In genomic region chr19:3970313-3970807, GRCh38 we compare ENCODE assay signal across 8 cellular contexts. TPM values are rescaled to one million over a fixed set of nuclear protein-coding genes. Genes with fewer than 3 reads are reported as not detected.
DNase-seq lines count a peak whose midpoint lies in the region; ATAC-seq, FAIRE-seq and TF ChIP-seq lines count a peak whose summit lies in the region.

No MANE protein-coding gene starts in this region.

- DNase-seq in A549 (ENCODE audit: low read depth in 1 of 2, low spot score in 1 of 2) (no peak), NCI-H2107 treated with DMSO at 0.1 percent for 48 hours (lab: John Stamatoyannopoulos, UW; ENCODE audit: unreplicated experiment) (no peak), iPS-NIHi7 (ENCODE audit: extremely low spot score) (no peak)
- DNase-seq in central memory CD8-positive, alpha-beta T cell (ENCODE audit: low spot score in 2 of 2) = no peak

- TF ChIP-seq RAD21 in A549 (conservative IDR thresholded peaks at IDR 0.05 in 1 of 2, IDR thresholded peaks at IDR 0.05 in 1 of 2) = no peak

- peak overlapping the region; percentile 94 for H3K4me2 ChIP-seq in A549

- no peak for TF ChIP-seq CTCF in A549 (IDR thresholded peaks at IDR 0.05)

- H3K27ac ChIP-seq in A549 (peak overlapping the region; percentile 88 to 98), HUES64 (ENCODE audit: low read depth, low read length) (peak overlapping the region; percentile 94), muscle layer of colon (ENCODE audit: low read depth, low read length) (peak overlapping the region; percentile 97)

- peak in 1 of 2 experiments; percentile 0; a peak in 1 of 6 replicates for ATAC-seq in A549
- ATAC-seq in central memory CD8-positive, alpha-beta T cell (replicated peaks; ENCODE audit: extremely low read depth, poor library complexity, severe bottlenecking) = no peak
- no peak for ATAC-seq in HG03045 (IDR thresholded peaks at IDR 0.05; ENCODE audit: unreplicated experiment)
- ATAC-seq in HG02610 (IDR thresholded peaks at IDR 0.05; ENCODE audit: unreplicated experiment) = no peak

- no peaks in the 10 kb centered on the region for H3K9me3 Mint-ChIP-seq in central memory CD8-positive, alpha-beta T cell

- H3K4me1 Mint-ChIP-seq in central memory CD8-positive, alpha-beta T cell = peaks cover 23% of the 10 kb centered on the region

- no peak for FAIRE-seq in A549 (lab: Jason Lieb, UNC)

- TF ChIP-seq POLR2A in A549 (IDR thresholded peaks at IDR 0.05; ENCODE audit: low read length) = no peak

- peak overlapping the region; percentile 85 for H3K27ac Mint-ChIP-seq in central memory CD8-positive, alpha-beta T cell (ENCODE audit: low read depth)

- H3K27me3 ChIP-seq in HUES64 (ENCODE audit: insufficient read depth, low read length) (no peaks in the 10 kb centered on the region), muscle layer of colon (ENCODE audit: control insufficient read depth in 1 of 2, insufficient read depth in 2 of 2, low read length in 2 of 2) (no peaks in the 10 kb centered on the region)

- no peaks in the 10 kb centered on the region for H3K27me3 Mint-ChIP-seq in central memory CD8-positive, alpha-beta T cell

- H3K4me1 ChIP-seq in A549 (peaks cover 23% of the 10 kb centered on the region), HUES64 (ENCODE audit: insufficient read depth, low read length) (peaks cover 14% of the 10 kb centered on the region), muscle layer of colon (ENCODE audit: insufficient read depth, low read length) (peaks cover 44% of the 10 kb centered on the region)

- H3K4me3 Mint-ChIP-seq in central memory CD8-positive, alpha-beta T cell = peak overlapping the region; percentile 89

- H3K9ac ChIP-seq in HUES64 (ENCODE audit: low read depth, low read length) (peak overlapping the region; percentile 92), muscle layer of colon (ENCODE audit: low read length) (peak overlapping the region; percentile 84)

- peaks cover 40% of the 10 kb centered on the region for H3K36me3 ChIP-seq in HUES64 (ENCODE audit: insufficient read depth, low read length)
- H3K36me3 ChIP-seq in muscle layer of colon (ENCODE audit: insufficient read depth, low read length) = peaks cover 23% of the 10 kb centered on the region

- under 1% methylated on average over 17 of the region's 22 CpGs for WGBS in A549 (ENCODE audit: missing lambda C conversion rate)
- under 1% methylated on average over 21 of the region's 22 CpGs for WGBS in HUES64

- POLR2A ChIA-PET in A549 (lab: Yijun Ruan, JAX) = interaction anchor here (4.7 kb wide), 1 partner anchor 13 kb away, joined by 60 read pairs; the partner anchor contains the start of gene EEF2

- no peak for TF ChIP-seq EP300 in A549 (IDR thresholded peaks at IDR 0.05)

- H3K36me3 Mint-ChIP-seq in central memory CD8-positive, alpha-beta T cell (ENCODE audit: insufficient read depth) = peaks cover 31% of the 10 kb centered on the region

- CTCF ChIA-PET in A549 (lab: Yijun Ruan, JAX) = interaction anchor here (1.2 to 4.8 kb wide), 3 partner anchors 10 to 15 kb away, joined by 4 to 16 read pairs (median 4); partner anchors contain the start of gene EEF2

- H3K9me3 ChIP-seq in A549 = no peaks in the 10 kb centered on the region
- H3K9me3 ChIP-seq in HUES64 (ENCODE audit: insufficient read depth, low read depth, low read length) = no peaks in the 10 kb centered on the region
- H3K9me3 ChIP-seq in muscle layer of colon (ENCODE audit: low read length) = no peaks in the 10 kb centered on the region

- peak overlapping the region; percentile 89 for H3K4me3 ChIP-seq in A549
- H3K4me3 ChIP-seq in HUES64 (ENCODE audit: low read length) = peak overlapping the region; percentile 89
- peak overlapping the region; percentile 65 to 97 for H3K4me3 ChIP-seq in muscle layer of colon (ENCODE audit: low read depth in 1 of 2, low read length in 2 of 2)

TF ChIP-seq in A549, 52 proteins besides CTCF, POLR2A, EP300 and RAD21:
- TF ChIP-seq HES2 (IDR thresholded peaks at IDR 0.05) (no peak), CBX8 (IDR thresholded peaks at IDR 0.05) (no peak), USF2 (IDR thresholded peaks at IDR 0.05) (no peak), HEYL (CRISPR knock-in tag; IDR thresholded peaks at IDR 0.05) (no peak), HDAC2 (IDR thresholded peaks at IDR 0.05) (no peak), NFE2L2 (conservative IDR thresholded peaks at IDR 0.05; ENCODE audit: low read length) (no peak), ZSCAN20 (CRISPR knock-in tag; IDR thresholded peaks at IDR 0.05) (no peak), ZNF302 (CRISPR knock-in tag; IDR thresholded peaks at IDR 0.05) (no peak), SREBF2 (IDR thresholded peaks at IDR 0.05) (no peak)

RNA-seq across cellular contexts. Expression of gene DAPK3, which starts 0.5 kb away (rescaled TPM):
- 30.4 and 33.0 TPM in 2 replicates for polyA plus RNA-seq in A549 (2011; rRNA removed)
- polyA plus RNA-seq in A549 (2012; cell fraction: cytosol; rRNA removed) = 80.8 and 92.4 TPM in 2 replicates
- 89.4 and 104 TPM in 2 replicates for polyA plus RNA-seq in A549 (2012; cell fraction: nucleus; rRNA removed)
- 54.7 to 61.8 TPM (median 54.9 TPM) in 3 replicates for polyA plus RNA-seq in A549 (2017; fragmentation: RNase III; extraction: RNeasy Plus Mini Kit Qiagen cat#74134 plus additional on column Dnase treatment)
- polyA minus RNA-seq in A549 (2011; rRNA and poly(A)+ RNA removed) = 44.8 and 49.2 TPM in 2 replicates
- polyA plus RNA-seq in HUES64 (2013, experiment 1 of 2) = 42.6 TPM
- polyA plus RNA-seq in HUES64 (2013, experiment 2 of 2) = 41.9 TPM

RNA-seq across cellular contexts. Expression of gene EEF2, which starts 14.9 kb away (rescaled TPM):
- polyA plus RNA-seq in A549 (2011; rRNA removed) = 526 and 680 TPM in 2 replicates
- 739 and 972 TPM in 2 replicates for polyA plus RNA-seq in A549 (2012; cell fraction: cytosol; rRNA removed)
- polyA plus RNA-seq in A549 (2012; cell fraction: nucleus; rRNA removed) = 944 and 1,422 TPM in 2 replicates
- 971 to 1,113 TPM (median 999 TPM) in 3 replicates for polyA plus RNA-seq in A549 (2017; fragmentation: RNase III; extraction: RNeasy Plus Mini Kit Qiagen cat#74134 plus additional on column Dnase treatment)
- polyA minus RNA-seq in A549 (2011; rRNA and poly(A)+ RNA removed) = 645 and 954 TPM in 2 replicates
- polyA plus RNA-seq in HUES64 (2013, experiment 1 of 2) = 1,689 TPM
- polyA plus RNA-seq in HUES64 (2013, experiment 2 of 2) = 1,793 TPM

RNA-seq across cellular contexts. Expression of gene PIAS4, which starts 37.2 kb away (rescaled TPM):
- polyA plus RNA-seq in A549 (2011; rRNA removed) = 4.5 and 5.2 TPM in 2 replicates
- 8.6 and 11.9 TPM in 2 replicates for polyA plus RNA-seq in A549 (2012; cell fraction: cytosol; rRNA removed)
- 17.1 and 17.4 TPM in 2 replicates for polyA plus RNA-seq in A549 (2012; cell fraction: nucleus; rRNA removed)
- polyA plus RNA-seq in A549 (2017; fragmentation: RNase III; extraction: RNeasy Plus Mini Kit Qiagen cat#74134 plus additional on column Dnase treatment) = 10.6 to 12.8 TPM (median 11.3 TPM) in 3 replicates
- 8.8 and 10.8 TPM in 2 replicates for polyA minus RNA-seq in A549 (2011; rRNA and poly(A)+ RNA removed)
- polyA plus RNA-seq in HUES64 (2013, experiment 1 of 2) = 26.4 TPM
- polyA plus RNA-seq in HUES64 (2013, experiment 2 of 2) = 23.3 TPM

RNA-seq across cellular contexts. Expression of gene NMRK2, which starts 37.5 kb away (rescaled TPM):
- not detected in 2 replicates for polyA plus RNA-seq in A549 (2011; rRNA removed)
- polyA plus RNA-seq in A549 (2012; cell fraction: cytosol; rRNA removed) = not detected in 2 replicates
- polyA plus RNA-seq in A549 (2012; cell fraction: nucleus; rRNA removed) = not detected in 2 replicates
- not detected in 3 replicates for polyA plus RNA-seq in A549 (2017; fragmentation: RNase III; extraction: RNeasy Plus Mini Kit Qiagen cat#74134 plus additional on column Dnase treatment)
- not detected in 2 replicates for polyA minus RNA-seq in A549 (2011; rRNA and poly(A)+ RNA removed)
- polyA plus RNA-seq in HUES64 (2013, experiment 1 of 2) = 40.9 TPM
- 38.4 TPM for polyA plus RNA-seq in HUES64 (2013, experiment 2 of 2)
